ENCODE assay signal across 28 cellular contexts in the genomic region with DNA sequence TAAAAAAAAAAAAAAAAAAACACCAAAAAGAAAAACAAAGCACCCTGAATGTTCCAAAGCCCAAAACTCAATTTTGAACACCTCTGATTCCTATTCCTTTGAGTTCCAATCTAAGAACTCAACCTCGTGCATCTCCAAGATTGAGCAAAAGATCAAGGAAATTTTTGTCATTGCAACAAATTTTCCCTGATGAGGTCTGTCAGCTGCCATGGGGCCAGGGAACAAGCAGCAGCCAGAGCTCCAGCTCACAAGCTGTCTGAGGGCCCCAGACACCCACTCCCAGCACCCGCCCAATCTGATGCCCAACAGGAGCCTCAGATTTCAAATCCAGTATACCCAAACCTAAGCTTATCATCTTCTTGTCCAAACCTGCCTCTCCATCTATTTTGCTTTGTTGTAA.
A peak's percentile ranks its signal among the peaks of the same experiment; 100 is the strongest.
DNase-seq lines count a peak whose midpoint lies in the region; ATAC-seq and TF ChIP-seq lines count a peak whose summit lies in the region.
"Had no signal": no experiment of that assay in that cellular context is flagged by ENCODE, and none has a peak within 500 bp of the region (broad histone marks: within the 10 kb centered on the region; RNA-seq: fewer than 3 reads in every experiment).

No MANE protein-coding gene starts in this region.

- no peak overlapping the region for H2AK5ac ChIP-seq in trophoblast cell (ENCODE audit: low read length)

- H3K27me3 ChIP-seq in trophoblast cell (ENCODE audit: insufficient read depth, low read length) (no peaks in the 10 kb centered on the region), gastrocnemius medialis (no peaks in the 10 kb centered on the region)
- H3K27me3 ChIP-seq in CD4-positive, alpha-beta T cell (ENCODE audit: control insufficient read depth, insufficient read depth, low read length): no peaks in the 10 kb centered on the region
- H3K27me3 ChIP-seq: BE2C; BLaER1; BLaER1 treated with 17β-estradiol and CSF1 and Interleukin-3, amounts not matched to agents 10 nM and 100 nM had no signal

- H2BK5ac ChIP-seq in trophoblast cell (ENCODE audit: low read depth, low read length, poor library complexity): no peak overlapping the region

- no peaks in the 10 kb centered on the region for H3K36me3 Mint-ChIP-seq in CD4-positive, alpha-beta T cell (ENCODE audit: low read depth)
- H3K36me3 Mint-ChIP-seq: CD14-positive monocyte; CD4-positive, alpha-beta memory T cell; CD4-positive, CD25-positive, alpha-beta regulatory T cell; CD8-positive, alpha-beta memory T cell; CD8-positive, alpha-beta T cell had no signal

- no peak overlapping the region for H4K91ac ChIP-seq in trophoblast cell (ENCODE audit: low read depth, low read length)

- no peaks in the 10 kb centered on the region for H3K36me3 ChIP-seq in trophoblast cell (ENCODE audit: control insufficient read depth in 1 of 2, insufficient read depth in 2 of 2, low read length in 2 of 2)
- H3K36me3 ChIP-seq in gastrocnemius medialis: no peaks in the 10 kb centered on the region
- H3K36me3 ChIP-seq: BE2C; BLaER1; BLaER1 treated with 17β-estradiol and CSF1 and Interleukin-3, amounts not matched to agents 10 nM and 100 nM had no signal

- H2BK120ac ChIP-seq in trophoblast cell (ENCODE audit: insufficient read depth, low read length, poor library complexity): no peak overlapping the region

- no peak overlapping the region for H3K14ac ChIP-seq in trophoblast cell (ENCODE audit: low read length)

- H3K9me3 Mint-ChIP-seq in CD4-positive, alpha-beta T cell: no peaks in the 10 kb centered on the region
- H3K9me3 Mint-ChIP-seq: CD14-positive monocyte; CD4-positive, alpha-beta memory T cell; CD8-positive, alpha-beta memory T cell; CD8-positive, alpha-beta T cell had no signal

- no peak overlapping the region for H2AFZ ChIP-seq in trophoblast cell (ENCODE audit: insufficient read depth, low read length, poor library complexity)

- no peak for ATAC-seq in CD4-positive, alpha-beta T cell (ENCODE audit: poor library complexity)
- ATAC-seq in gastrocnemius medialis: no peak
- ATAC-seq: CD8-positive, alpha-beta T cell had no signal

- intact Hi-C loops in CD4-positive, alpha-beta T cell (cut with DNase I, micrococcal nuclease): no loop called here
- intact Hi-C loops in gastrocnemius medialis (cut with DNase I; ENCODE audit: low total_unique reads): no loop called here

- H2BK12ac ChIP-seq in trophoblast cell (ENCODE audit: low read length): no peak overlapping the region

- CTCF ChIA-PET in CD4-positive, alpha-beta T cell (lab: Charles Lee): no interaction called here

- H3K4me1 Mint-ChIP-seq in CD4-positive, alpha-beta T cell (ENCODE audit: low read depth): no peaks in the 10 kb centered on the region
- H3K4me1 Mint-ChIP-seq: B cell; CD4-positive, alpha-beta memory T cell; CD4-positive, CD25-positive, alpha-beta regulatory T cell; CD8-positive, alpha-beta memory T cell had no signal

- no peak overlapping the region for H3K23ac ChIP-seq in trophoblast cell (ENCODE audit: low read length)

- WGBS in trophoblast cell (ENCODE audit: extremely low coverage, insufficient coverage, insufficient read length): no CpG with 5 or more reads among the region's 2 CpGs

- H3K9ac ChIP-seq in trophoblast cell (ENCODE audit: low read length): no peak overlapping the region
- H3K9ac ChIP-seq: BLaER1; BLaER1 treated with 17β-estradiol and CSF1 and Interleukin-3, amounts not matched to agents 10 nM and 100 nM had no signal

- no peaks in the 10 kb centered on the region for H3K79me2 ChIP-seq in trophoblast cell (ENCODE audit: control insufficient read depth, insufficient read depth, low read length, poor library complexity)

- no peak overlapping the region for H4K8ac ChIP-seq in trophoblast cell (ENCODE audit: low read depth, low read length)

- no peak overlapping the region for H3K4me3 Mint-ChIP-seq in CD4-positive, alpha-beta T cell
- H3K4me3 Mint-ChIP-seq: B cell; CD14-positive monocyte; CD4-positive, alpha-beta memory T cell; CD4-positive, CD25-positive, alpha-beta regulatory T cell; CD8-positive, alpha-beta memory T cell; CD8-positive, alpha-beta T cell had no signal

- no peak overlapping the region for H3K4ac ChIP-seq in trophoblast cell (ENCODE audit: low read depth, low read length)

- H3K27ac Mint-ChIP-seq in CD4-positive, alpha-beta T cell: no peak overlapping the region
- H3K27ac Mint-ChIP-seq: B cell; CD14-positive monocyte; CD4-positive, alpha-beta memory T cell; CD4-positive, CD25-positive, alpha-beta regulatory T cell; CD8-positive, alpha-beta T cell had no signal

- DNase-seq in DMS 273 (lab: John Stamatoyannopoulos, UW; ENCODE audit: unreplicated experiment) (peak; percentile 13), DMS 273 treated with DMSO at 0.1 percent for 48 hours (lab: John Stamatoyannopoulos, UW) (no peak), trophoblast cell (peak; percentile 62 to 94), gastrocnemius medialis (no peak)
- DNase-seq in CD4-positive, alpha-beta T cell: no peak
- DNase-seq: 8988T; AML-193; C1 segment of cervical spinal cord; Calu3; CD4-positive, alpha-beta memory T cell; CD4-positive, CD25-positive, alpha-beta regulatory T cell; CD8-positive, alpha-beta memory T cell; CD8-positive, alpha-beta T cell; COR-L47; DMS153; DMS79; DMS79 treated with DMSO at 0.1 percent for 48 hours; DND-41 had no signal

- in situ Hi-C loops in gastrocnemius medialis (cut with MboI; ENCODE audit: low sequenced_read_pairs in 4 of 4): no loop called here

- no peak overlapping the region for H3K4me3 ChIP-seq in trophoblast cell (ENCODE audit: low read depth, low read length)
- H3K4me3 ChIP-seq in gastrocnemius medialis: no peak overlapping the region
- H3K4me3 ChIP-seq: A549; BLaER1; BLaER1 treated with 17β-estradiol and CSF1 and Interleukin-3, amounts not matched to agents 10 nM and 100 nM had no signal

- no peaks in the 10 kb centered on the region for H3K4me1 ChIP-seq in trophoblast cell (ENCODE audit: control insufficient read depth in 1 of 2, insufficient read depth in 2 of 2, low read length in 2 of 2)
- peaks cover 0 to 5% of the 10 kb centered on the region in 2 donors for H3K4me1 ChIP-seq in gastrocnemius medialis
- H3K4me1 ChIP-seq: BE2C, BLaER1, Caco-2 had no signal

- TF ChIP-seq POLR2A in gastrocnemius medialis (IDR thresholded peaks at IDR 0.05): no peak

- H3K79me1 ChIP-seq in trophoblast cell (ENCODE audit: low read length): no peaks in the 10 kb centered on the region

- H3K27me3 Mint-ChIP-seq in CD4-positive, alpha-beta T cell: peaks cover 37% of the 10 kb centered on the region

- no peak overlapping the region for H3K4me2 ChIP-seq in trophoblast cell (ENCODE audit: low read length)
- H3K4me2 ChIP-seq: A549; BLaER1; BLaER1 treated with 17β-estradiol and CSF1 and Interleukin-3, amounts not matched to agents 10 nM and 100 nM had no signal

- POLR2A ChIA-PET in CD4-positive, alpha-beta T cell (lab: Charles Lee): no interaction called here

- TF ChIP-seq CTCF in VCaP (conservative IDR thresholded peaks at IDR 0.05) (no peak), gastrocnemius medialis (IDR thresholded peaks at IDR 0.05 in 4 of 5, conservative IDR thresholded peaks at IDR 0.05 in 1 of 5) (no peak)
- TF ChIP-seq CTCF in CD4-positive, alpha-beta T cell (IDR thresholded peaks at IDR 0.05): no peak

- H3K18ac ChIP-seq in trophoblast cell (ENCODE audit: low read length): no peak overlapping the region

- H3K27ac ChIP-seq in VCaP (peak overlapping the region; percentile 100), trophoblast cell (ENCODE audit: low read depth, low read length) (no peak overlapping the region), gastrocnemius medialis (no peak overlapping the region)
- no peak overlapping the region for H3K27ac ChIP-seq in CD4-positive, alpha-beta T cell (ENCODE audit: low read depth, low read length)
- H3K27ac ChIP-seq: 22Rv1; A549; BLaER1; BLaER1 treated with 17β-estradiol and CSF1 and Interleukin-3, amounts not matched to agents 10 nM and 100 nM; C4-2B had no signal

- H3K9me3 ChIP-seq in trophoblast cell (ENCODE audit: insufficient read depth, low read depth, low read length) (no peaks in the 10 kb centered on the region), gastrocnemius medialis (no peaks in the 10 kb centered on the region)
- no peaks in the 10 kb centered on the region for H3K9me3 ChIP-seq in CD4-positive, alpha-beta T cell (ENCODE audit: control insufficient read depth, low read length)
- H3K9me3 ChIP-seq: A549; BE2C; BLaER1; BLaER1 treated with 17β-estradiol and CSF1 and Interleukin-3, amounts not matched to agents 10 nM and 100 nM; Caco-2 had no signal

- no peak overlapping the region for H4K12ac ChIP-seq in trophoblast cell (ENCODE audit: low read depth, low read length)

Comparison
In these comparisons a context has a peak if more than half of its experiments do, and no peak if none do; other contexts are left out.
1. DNase-seq: peak in DMS 273 (single experiment) and trophoblast cell (2 of 2); none in DMS 273 treated with DMSO at 0.1 percent for 48 hours (single experiment), CD4-positive, alpha-beta T cell (0 of 10) and gastrocnemius medialis (0 of 2).